19 cellular contexts compared by ENCODE assay signal in the genomic region with DNA sequence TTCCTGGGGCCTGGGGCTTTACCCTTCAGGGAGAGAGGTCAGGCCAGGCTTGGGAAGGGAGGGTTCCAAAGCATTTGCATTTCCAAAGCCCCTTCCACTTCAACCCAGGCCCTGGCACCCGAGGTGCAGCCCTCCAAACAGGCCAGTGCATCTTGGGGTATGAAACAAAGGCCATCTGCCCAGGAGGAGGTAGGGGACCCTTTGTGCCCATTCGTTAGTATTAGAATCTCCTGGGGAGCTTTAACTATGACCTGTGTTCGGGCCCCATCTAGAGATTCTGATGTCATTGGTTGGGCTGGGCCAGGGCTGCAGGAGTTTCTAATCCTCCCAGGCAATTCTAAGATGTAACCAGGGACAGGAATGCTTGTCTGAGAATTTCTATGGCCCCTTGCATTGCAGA.
DNase-seq lines count a peak whose midpoint lies in the region; ATAC-seq, FAIRE-seq and TF ChIP-seq lines count a peak whose summit lies in the region.
"Had no signal": no experiment of that assay in that cellular context is flagged by ENCODE, and none has a peak within 500 bp of the region (broad histone marks: within the 10 kb centered on the region; RNA-seq: fewer than 3 reads in every experiment).

No MANE protein-coding gene starts in this region.

- TF ChIP-seq RAD21 in H1 (IDR thresholded peaks at IDR 0.05 in 1 of 2, conservative IDR thresholded peaks at IDR 0.05 in 1 of 2; ENCODE audit: low read depth in 2 of 2, low read length in 2 of 2), result no peak

- H3K9me3 ChIP-seq in H9 (ENCODE audit: control insufficient read depth, low read depth, low read length) (no peaks in the 10 kb centered on the region), H1 (ENCODE audit: insufficient read depth in 2 of 2, low read depth in 1 of 2, low read length in 1 of 2) (no peaks in the 10 kb centered on the region)

- no peak overlapping the region for H3T11ph ChIP-seq in H9 (ENCODE audit: low read length)

- H4K8ac ChIP-seq in H9 (replicated peaks; ENCODE audit: insufficient read length, low read depth, low read length), result no peak overlapping the region
- H4K8ac ChIP-seq in H1 (ENCODE audit: extremely low read depth, insufficient read depth, low read length), result no peak overlapping the region

- no peak overlapping the region for H2BK20ac ChIP-seq in H9 (ENCODE audit: low read depth, low read length, poor library complexity, severe bottlenecking)
- H2BK20ac ChIP-seq in H1 (ENCODE audit: low read length), result no peak overlapping the region

- DNase-seq in activated CD8-positive, alpha-beta memory T cell treated with anti-CD3 and anti-CD28 coated beads, Interleukin-2, amount 50 U/mL, for 4 hours, result peak; percentile 3
- DNase-seq in activated CD8-positive, alpha-beta memory T cell treated with anti-CD3 and anti-CD28 coated beads for 24 hours, result no peak
- DNase-seq in H9 (no peak), H1 (ENCODE audit: low read depth in 1 of 2, low spot score in 2 of 2) (no peak), osteocyte (ENCODE audit: extremely low spot score, unreplicated experiment) (peak; percentile 48), GM10266 (ENCODE audit: extremely low spot score) (no peak), hypothalamus (lab: John Stamatoyannopoulos, UW) (no peak)
- DNase-seq: CD8-positive, alpha-beta memory T cell; DND-41; GF-D8; KBM-7; NCI-H1436 treated with DMSO at 0.1 percent for 48 hours; NCI-H2107; NCI-H345; PC-9 had no signal

- no peak for TF ChIP-seq POLR2A in H1 (IDR thresholded peaks at IDR 0.05; ENCODE audit: control extremely low read depth in 1 of 2, low read depth in 2 of 2, low read length in 2 of 2)

- H4K91ac ChIP-seq in H9 (ENCODE audit: insufficient read length, low read depth, low read length), result no peak overlapping the region
- no peak overlapping the region for H4K91ac ChIP-seq in H1 (replicated peaks; ENCODE audit: insufficient read length, low read length)

- H3K4me3 Mint-ChIP-seq in H9 (no peak overlapping the region), osteocyte (ENCODE audit: unreplicated experiment) (no peak overlapping the region)
- H3K4me3 Mint-ChIP-seq: CD8-positive, alpha-beta memory T cell had no signal

- no peak for FAIRE-seq in H1 (lab: Jason Lieb, UNC)
- FAIRE-seq: H54, HTR-8/SVneo had no signal

- peak overlapping the region in 1 of 4 experiments; percentile 14; a peak in 1 of 8 replicates for H3K4me3 ChIP-seq in H1 (ENCODE audit: extremely low read depth in 1 of 4, insufficient read depth in 2 of 4, low read depth in 3 of 4, low read length in 4 of 4)
- H3K4me3 ChIP-seq: PC-9 had no signal

- no peaks in the 10 kb centered on the region for H3K79me1 ChIP-seq in H9 (ENCODE audit: insufficient read depth, low read depth, low read length, poor library complexity, severe bottlenecking)
- no peaks in the 10 kb centered on the region for H3K79me1 ChIP-seq in H1 (ENCODE audit: low read depth, low read length)

- H3K4me1 ChIP-seq in H9 (ENCODE audit: insufficient read depth, low read length), result peaks cover 7% of the 10 kb centered on the region; the same call in 1 of the 2 replicates
- peaks cover 6 to 10% (median 9%) of the 10 kb centered on the region in 4 experiments; a peak in 5 of 7 replicates for H3K4me1 ChIP-seq in H1 (replicated peaks in 1 of 4; ENCODE audit: control insufficient read depth in 3 of 4, insufficient read depth in 4 of 4, low read length in 3 of 4)

- H3K27ac Mint-ChIP-seq in H9 (peak overlapping the region in 2 of 3 experiments; percentile 80 to 90; a peak in 4 of 7 replicates), osteocyte (ENCODE audit: unreplicated experiment) (no peak overlapping the region)
- H3K27ac Mint-ChIP-seq: CD8-positive, alpha-beta memory T cell had no signal

- no peaks in the 10 kb centered on the region for H3K23me2 ChIP-seq in H9 (ENCODE audit: insufficient read length, low read depth, low read length, poor library complexity, severe bottlenecking)
- no peaks in the 10 kb centered on the region for H3K23me2 ChIP-seq in H1 (ENCODE audit: low read depth, low read length)

- no peak overlapping the region for H2AFZ ChIP-seq in H9 (ENCODE audit: low read length)
- no peak overlapping the region for H2AFZ ChIP-seq in H1 (ENCODE audit: low read length)
- H2AFZ ChIP-seq: PC-9 had no signal

- H3K27me3 Mint-ChIP-seq in H9 (ENCODE audit: low read depth), result peaks cover 60% of the 10 kb centered on the region
- H3K27me3 Mint-ChIP-seq in osteocyte (ENCODE audit: unreplicated experiment), result peaks cover 79% of the 10 kb centered on the region

- POLR2A ChIA-PET in H1 (lab: Charles Lee; ENCODE audit: partially characterized antibody), result interaction anchor here (1.2 kb wide), 1 partner anchor 9 kb away, joined by 3 read pairs; no protein-coding TSS in a partner anchor

- H4K20me1 ChIP-seq in H9 (ENCODE audit: control insufficient read depth, insufficient read depth, insufficient read length) (no peaks in the 10 kb centered on the region), H1 (replicated peaks in 1 of 2; ENCODE audit: control insufficient read depth in 1 of 2, insufficient read depth in 2 of 2, low read length in 2 of 2) (no peaks in the 10 kb centered on the region)

- H3K36me3 Mint-ChIP-seq in H9 (ENCODE audit: insufficient read depth in 1 of 3, low read depth in 3 of 3) (no peaks in the 10 kb centered on the region), osteocyte (ENCODE audit: unreplicated experiment) (no peaks in the 10 kb centered on the region)
- H3K36me3 Mint-ChIP-seq: CD8-positive, alpha-beta memory T cell had no signal

- ATAC-seq in HG02852 (IDR thresholded peaks at IDR 0.05; ENCODE audit: unreplicated experiment), result no peak

- H3K4me1 Mint-ChIP-seq in H9, result peaks cover 42 to 56% of the 10 kb centered on the region in 2 experiments
- H3K4me1 Mint-ChIP-seq in osteocyte (ENCODE audit: unreplicated experiment), result no peaks in the 10 kb centered on the region

- no CpG with 5 or more reads among the region's 3 CpGs for WGBS in H9 (ENCODE audit: extremely low coverage, insufficient read length, low lambda C conversion rate)
- 16% methylated on average over 3 of the region's 3 CpGs; no CpG with 5 or more reads in 1 of the 2 experiments for WGBS in H1 (ENCODE audit: extremely low coverage in 1 of 2, insufficient coverage in 1 of 2, insufficient read length in 1 of 2, insufficient replicate concordance in 2 of 2, low coverage in 1 of 2, low lambda C conversion rate in 2 of 2, missing lambda C conversion rate in 1 of 2), 2 experiments

- no peaks in the 10 kb centered on the region for H3K36me3 ChIP-seq in H1 (ENCODE audit: control insufficient read depth in 2 of 4, insufficient read depth in 4 of 4, low read length in 3 of 4)

- H3K23ac ChIP-seq in H9 (ENCODE audit: insufficient read length, low read depth, low read length), result no peak overlapping the region
- no peak overlapping the region for H3K23ac ChIP-seq in H1 (ENCODE audit: insufficient read length)

- H2BK12ac ChIP-seq in H9 (ENCODE audit: insufficient read length, low read depth, low read length) (no peak overlapping the region), H1 (ENCODE audit: low read depth, low read length) (no peak overlapping the region)

- CTCF ChIA-PET in H1 (lab: Charles Lee; ENCODE audit: partially characterized antibody), result interaction anchor here (1.1 to 2.1 kb wide), 3 partner anchors 10 to 14 kb away, joined by 3 to 10 read pairs (median 4); no protein-coding TSS in a partner anchor

- no peak overlapping the region for H2BK5ac ChIP-seq in H9 (ENCODE audit: insufficient read length, low read length)
- no peak overlapping the region for H2BK5ac ChIP-seq in H1 (ENCODE audit: low read depth, low read length)

- H2BK120ac ChIP-seq in H9 (ENCODE audit: low read depth, low read length, poor library complexity, severe bottlenecking) (no peak overlapping the region), H1 (replicated peaks; ENCODE audit: low read depth, low read length) (no peak overlapping the region)

- H2AK5ac ChIP-seq in H9 (ENCODE audit: insufficient read length, low read length) (no peak overlapping the region), H1 (ENCODE audit: low read depth, low read length) (no peak overlapping the region)

- H3K27me3 ChIP-seq in H9 (ENCODE audit: insufficient read depth, low read length), result no peaks in the 10 kb centered on the region
- peaks cover 0 to 7% (median 3%) of the 10 kb centered on the region in 4 experiments; a peak in 4 of 7 replicates for H3K27me3 ChIP-seq in H1 (replicated peaks in 1 of 4; ENCODE audit: control insufficient read depth in 3 of 4, extremely low read depth in 1 of 4, insufficient read depth in 3 of 4, low read length in 3 of 4)

- H3K27ac ChIP-seq in H9 (ENCODE audit: insufficient read length, low read depth, low read length) (no peak overlapping the region), H1 (ENCODE audit: low read depth, low read length) (no peak overlapping the region)
- H3K27ac ChIP-seq: 22Rv1, PC-9 had no signal

- H3K9ac ChIP-seq in H9 (ENCODE audit: extremely low read depth, insufficient read length, low read length) (no peak overlapping the region), H1 (replicated peaks in 1 of 4; ENCODE audit: extremely low read depth in 1 of 4, low read depth in 3 of 4, low read length in 3 of 4) (no peak overlapping the region)

- H3K18ac ChIP-seq in H9 (ENCODE audit: insufficient read length, low read depth, low read length) (no peak overlapping the region), H1 (ENCODE audit: extremely low read depth, low read length) (no peak overlapping the region)

- TF ChIP-seq EP300 in H1 (IDR thresholded peaks at IDR 0.05; ENCODE audit: borderline replicate concordance in 1 of 2, low read depth in 2 of 2, low read length in 2 of 2), result no peak

- TF ChIP-seq CTCF in H9 (conservative IDR thresholded peaks at IDR 0.05), result no peak
- TF ChIP-seq CTCF in H1 (IDR thresholded peaks at IDR 0.05; ENCODE audit: control extremely low read depth in 1 of 3, insufficient read depth in 1 of 3, low read depth in 1 of 3, low read length in 3 of 3), result no peak
- no peak for TF ChIP-seq CTCF in osteocyte (IDR thresholded peaks at IDR 0.05)
- TF ChIP-seq CTCF in GM10266 (IDR thresholded peaks at IDR 0.05; ENCODE audit: control insufficient read depth, insufficient read depth, low read depth, missing control alignments), result no peak

- H3K79me2 ChIP-seq in H9 (ENCODE audit: insufficient read depth, low read length) (no peaks in the 10 kb centered on the region), H1 (ENCODE audit: control insufficient read depth in 1 of 2, insufficient read depth in 2 of 2, low read length in 2 of 2) (no peaks in the 10 kb centered on the region)

- H3K14ac ChIP-seq in H9 (ENCODE audit: insufficient read depth, low read length), result no peak overlapping the region
- no peak overlapping the region for H3K14ac ChIP-seq in H1 (ENCODE audit: insufficient read length)

- no peak overlapping the region for H3K56ac ChIP-seq in H9 (ENCODE audit: insufficient read length, low read depth, low read length)
- no peak overlapping the region for H3K56ac ChIP-seq in H1 (replicated peaks; ENCODE audit: insufficient read length, low read depth, low read length)

- H3K4ac ChIP-seq in H9 (ENCODE audit: low read depth, low read length) (no peak overlapping the region), H1 (replicated peaks; ENCODE audit: insufficient read length, low read depth, low read length) (no peak overlapping the region)

- H3K9me3 Mint-ChIP-seq in H9, result no peaks in the 10 kb centered on the region
- H3K9me3 Mint-ChIP-seq in osteocyte (ENCODE audit: unreplicated experiment), result no peaks in the 10 kb centered on the region
- H3K9me3 Mint-ChIP-seq: CD8-positive, alpha-beta memory T cell had no signal

- no peak overlapping the region for H2BK15ac ChIP-seq in H9 (ENCODE audit: low read depth, low read length)
- H2BK15ac ChIP-seq in H1 (ENCODE audit: low read length), result no peak overlapping the region

- H3K4me2 ChIP-seq in H9 (ENCODE audit: insufficient read depth, insufficient read length, low read length) (no peak overlapping the region), H1 (ENCODE audit: insufficient read depth in 1 of 2, low read depth in 2 of 2, low read length in 2 of 2) (peak overlapping the region; percentile 8 to 35; a peak in 2 of 4 replicates)
- H3K4me2 ChIP-seq: PC-9 had no signal

- H4K5ac ChIP-seq in H9 (ENCODE audit: insufficient read length, low read depth, low read length), result no peak overlapping the region
- H4K5ac ChIP-seq in H1 (ENCODE audit: insufficient read length, low read depth, low read length), result no peak overlapping the region

Comparison
In these comparisons a context has a peak if more than half of its experiments do, and no peak if none do; other contexts are left out.
1. DNase-seq: peak in activated CD8-positive, alpha-beta memory T cell treated with anti-CD3 and anti-CD28 coated beads, Interleukin-2, amount 50 U/mL, for 4 hours (single experiment) and osteocyte (single experiment); none in activated CD8-positive, alpha-beta memory T cell treated with anti-CD3 and anti-CD28 coated beads for 24 hours (single experiment), H9 (single experiment), H1 (0 of 2), GM10266 (single experiment) and hypothalamus (0 of 51).